Comparison of ENCODE assay signal across 1 cellular context in genomic region chr7:104983620-104984539, GRCh38.
TF ChIP-seq lines count a peak whose summit lies in the region.

No MANE protein-coding gene starts in this region.

TF ChIP-seq in GM12878, 131 proteins besides CTCF, POLR2A, EP300 and RAD21 (continued from another document):
- TF ChIP-seq EGR1 (IDR thresholded peaks at IDR 0.05; ENCODE audit: borderline replicate concordance in 1 of 2, low read depth in 2 of 2, low read length in 2 of 2), result peak in 1 of 2 experiments; percentile 84; a peak in 2 of 3 replicates
- TF ChIP-seq TAF1 (IDR thresholded peaks at IDR 0.05; ENCODE audit: borderline replicate concordance, low read depth, low read length), result no peak; the same call in 1 of the 2 replicates
- no peak for TF ChIP-seq STAT3 (IDR thresholded peaks at IDR 0.05; ENCODE audit: low read depth, low read length)
- TF ChIP-seq ZNF384 (IDR thresholded peaks at IDR 0.05; ENCODE audit: borderline replicate concordance, low read depth, low read length), result 0 out of 2 replicates have a peak, but pooled peaks have one; percentile 1
- TF ChIP-seq TCF7 (IDR thresholded peaks at IDR 0.05; ENCODE audit: borderline replicate concordance), result peak; percentile 7; the same call in 1 of the 2 replicates
- no peak for TF ChIP-seq BRCA1 (IDR thresholded peaks at IDR 0.05; ENCODE audit: low read depth, low read length)
- TF ChIP-seq ZNF274 (IDR thresholded peaks at IDR 0.05; ENCODE audit: insufficient read depth, insufficient read length), result no peak
- TF ChIP-seq GABPA (IDR thresholded peaks at IDR 0.05; ENCODE audit: low read depth), result peak; percentile 90
- TF ChIP-seq PBX3 (IDR thresholded peaks at IDR 0.05; ENCODE audit: insufficient replicate concordance, low read depth, low read length), result no peak
- TF ChIP-seq FOXK2 (IDR thresholded peaks at IDR 0.05), result no peak
